1 cellular context compared by ENCODE assay signal in genomic region chr14:93042968-93043940, GRCh38.
TF ChIP-seq lines count a peak whose summit lies in the region.

No MANE protein-coding gene starts in this region.

TF ChIP-seq in GM23338, 12 proteins besides CTCF, POLR2A, EP300 and RAD21 (continued from another document):
- TF ChIP-seq, protein P1, sequence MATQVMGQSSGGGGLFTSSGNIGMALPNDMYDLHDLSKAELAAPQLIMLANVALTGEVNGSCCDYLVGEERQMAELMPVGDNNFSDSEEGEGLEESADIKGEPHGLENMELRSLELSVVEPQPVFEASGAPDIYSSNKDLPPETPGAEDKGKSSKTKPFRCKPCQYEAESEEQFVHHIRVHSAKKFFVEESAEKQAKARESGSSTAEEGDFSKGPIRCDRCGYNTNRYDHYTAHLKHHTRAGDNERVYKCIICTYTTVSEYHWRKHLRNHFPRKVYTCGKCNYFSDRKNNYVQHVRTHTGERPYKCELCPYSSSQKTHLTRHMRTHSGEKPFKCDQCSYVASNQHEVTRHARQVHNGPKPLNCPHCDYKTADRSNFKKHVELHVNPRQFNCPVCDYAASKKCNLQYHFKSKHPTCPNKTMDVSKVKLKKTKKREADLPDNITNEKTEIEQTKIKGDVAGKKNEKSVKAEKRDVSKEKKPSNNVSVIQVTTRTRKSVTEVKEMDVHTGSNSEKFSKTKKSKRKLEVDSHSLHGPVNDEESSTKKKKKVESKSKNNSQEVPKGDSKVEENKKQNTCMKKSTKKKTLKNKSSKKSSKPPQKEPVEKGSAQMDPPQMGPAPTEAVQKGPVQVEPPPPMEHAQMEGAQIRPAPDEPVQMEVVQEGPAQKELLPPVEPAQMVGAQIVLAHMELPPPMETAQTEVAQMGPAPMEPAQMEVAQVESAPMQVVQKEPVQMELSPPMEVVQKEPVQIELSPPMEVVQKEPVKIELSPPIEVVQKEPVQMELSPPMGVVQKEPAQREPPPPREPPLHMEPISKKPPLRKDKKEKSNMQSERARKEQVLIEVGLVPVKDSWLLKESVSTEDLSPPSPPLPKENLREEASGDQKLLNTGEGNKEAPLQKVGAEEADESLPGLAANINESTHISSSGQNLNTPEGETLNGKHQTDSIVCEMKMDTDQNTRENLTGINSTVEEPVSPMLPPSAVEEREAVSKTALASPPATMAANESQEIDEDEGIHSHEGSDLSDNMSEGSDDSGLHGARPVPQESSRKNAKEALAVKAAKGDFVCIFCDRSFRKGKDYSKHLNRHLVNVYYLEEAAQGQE (IDR thresholded peaks at IDR 0.05; ENCODE audit: unreplicated experiment), result no peak
- TF ChIP-seq EZH2 (IDR thresholded peaks at IDR 0.05; ENCODE audit: low read depth, unreplicated experiment) (no peak), POLR2AphosphoS5 (IDR thresholded peaks at IDR 0.05; ENCODE audit: low read depth) (no peak), JUNB (IDR thresholded peaks at IDR 0.05; ENCODE audit: unreplicated experiment) (no peak), EZH2phosphoT487 (IDR thresholded peaks at IDR 0.05; ENCODE audit: unreplicated experiment) (no peak)
TF ChIP-seq in GM23338: peak in this region for 0.
